In genomic region chr16:3574195-3574594, GRCh38 we compare ENCODE assay signal across 18 cellular contexts. TPM values are rescaled to one million over a fixed set of nuclear protein-coding genes. Genes with fewer than 3 reads are reported as not detected.
"Had no signal": no experiment of that assay in that cellular context is flagged by ENCODE, and none has a peak within 500 bp of the region (broad histone marks: within the 10 kb centered on the region; RNA-seq: fewer than 3 reads in every experiment).

No MANE protein-coding gene starts in this region.

- H3K27me3 Mint-ChIP-seq: naive B cell, progenitor cell of endocrine pancreas, type B pancreatic cell had no signal

- H3K27ac ChIP-seq: esophagus muscularis mucosa, lower lobe of right lung, right lobe of liver had no signal

- H3K36me3 Mint-ChIP-seq: type B pancreatic cell had no signal

- H3K36me3 ChIP-seq: esophagus muscularis mucosa, lower lobe of right lung, right lobe of liver had no signal

- H3K4me3 ChIP-seq: esophagus muscularis mucosa, lower lobe of right lung, right lobe of liver had no signal

- H3K27me3 ChIP-seq: right lobe of liver had no signal

- DNase-seq: activated CD4-positive, alpha-beta T cell treated with anti-CD3 and anti-CD28 coated beads for 48 hours; activated naive CD4-positive, alpha-beta T cell treated with anti-CD3 and anti-CD28 coated beads, Interleukin-2, amount 50 U/mL, for 16 hours; dermis blood vessel endothelial cell; hypothalamus; left cardiac atrium; lower lobe of right lung; midbrain; naive B cell; nucleus accumbens; right lobe of liver; stimulated activated CD4-positive, alpha-beta T cell treated with anti-CD3 and anti-CD28 coated beads, Interleukin-2, amount 100 ng/mL, for 24 hours; stimulated activated naive CD4-positive, alpha-beta T cell had no signal

- ATAC-seq: left cardiac atrium, lower lobe of right lung, right lobe of liver had no signal

- H3K4me3 Mint-ChIP-seq: type B pancreatic cell had no signal

- H3K4me1 ChIP-seq: lower lobe of right lung, right lobe of liver had no signal

- H3K27ac Mint-ChIP-seq: activated T-helper 1 cell treated with anti-CD3 and anti-CD28 coated beads, Interleukin-12 subunit alpha, Interleukin-12 subunit beta, Interleukin-2, Interleukin-4 antibody, amounts not matched to agents 30 ng/mL and 10 ng/mL and 1 ng/mL, durations not matched to agents 14 hours and 24 hours and 36 hours; progenitor cell of endocrine pancreas; type B pancreatic cell had no signal

RNA-seq across cellular contexts. Expression of gene NLRC3, which starts 3.0 kb away (rescaled TPM):
- total RNA-seq: fibroblast of villous mesenchyme, SK-MEL-5 had no signal
